Comparison of ENCODE assay signal across 18 cellular contexts in the genomic region with DNA sequence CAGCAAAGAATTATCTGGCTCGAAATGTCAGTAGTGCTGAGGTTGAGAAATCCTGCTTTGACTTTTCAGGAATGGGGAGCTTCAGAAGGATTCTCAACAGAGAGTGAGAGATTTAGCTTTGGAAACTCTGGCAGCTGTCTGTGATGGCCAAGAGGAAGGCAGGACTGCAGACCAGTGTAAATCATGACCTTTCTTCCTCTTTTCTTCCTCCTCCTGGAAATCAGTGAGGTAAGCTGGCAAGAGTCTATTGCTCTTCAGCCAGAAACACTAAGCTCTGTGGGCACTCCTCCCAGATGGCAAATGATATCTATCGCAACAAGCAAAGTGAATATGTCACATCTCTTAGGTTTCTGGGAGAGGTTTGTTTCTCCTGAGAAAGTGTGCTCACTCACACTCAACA. TPM values are rescaled to one million over a fixed set of nuclear protein-coding genes. Genes with fewer than 3 reads are reported as not detected.
DNase-seq lines count a peak whose midpoint lies in the region; ATAC-seq and TF ChIP-seq lines count a peak whose summit lies in the region.
"Had no signal": no experiment of that assay in that cellular context is flagged by ENCODE, and none has a peak within 500 bp of the region (broad histone marks: within the 10 kb centered on the region; RNA-seq: fewer than 3 reads in every experiment).

No MANE protein-coding gene starts in this region.

- H3K9me3 Mint-ChIP-seq in activated naive CD4-positive, alpha-beta T cell treated with anti-CD3 and anti-CD28 coated beads, Interleukin-2, amount 10 ng/mL, durations not matched to agents 7 days and 5 days: peaks cover 7% of the 10 kb centered on the region
- H3K9me3 Mint-ChIP-seq: immature natural killer cell had no signal

- peaks cover 13% of the 10 kb centered on the region for H3K4me1 Mint-ChIP-seq in activated naive CD4-positive, alpha-beta T cell treated with anti-CD3 and anti-CD28 coated beads, Interleukin-2, amount 10 ng/mL, durations not matched to agents 7 days and 5 days
- H3K4me1 Mint-ChIP-seq: immature natural killer cell, mesothelial cell of epicardium had no signal

- ATAC-seq in GM18498 (IDR thresholded peaks at IDR 0.05; ENCODE audit: unreplicated experiment): no peak
- ATAC-seq: T-cell, WTC11 had no signal

- no peak overlapping the region for H3K4me3 ChIP-seq in LNCaP clone FGC (ENCODE audit: low read depth, low read length)
- peak overlapping the region in 1 of 8 donors; percentile 10 for H3K4me3 ChIP-seq in spleen
- no peak overlapping the region for H3K4me3 ChIP-seq in BE2C (ENCODE audit: low read depth, low read length)
- H3K4me3 ChIP-seq: thoracic aorta had no signal

- H3K9me3 ChIP-seq in spleen (no peaks in the 10 kb centered on the region), BE2C (no peaks in the 10 kb centered on the region)
- H3K9me3 ChIP-seq: thoracic aorta had no signal

- TF ChIP-seq CTCF in LNCaP clone FGC (IDR thresholded peaks at IDR 0.05; ENCODE audit: control insufficient read depth, extremely low read depth, insufficient read depth) (no peak), spleen (IDR thresholded peaks at IDR 0.05 in 8 of 11, conservative IDR thresholded peaks at IDR 0.05 in 3 of 11) (no peak), BE2C (IDR thresholded peaks at IDR 0.05; ENCODE audit: low read depth, low read length) (no peak)

- TF ChIP-seq POLR2A in spleen (IDR thresholded peaks at IDR 0.05): no peak

- peaks cover 0 to 59% (median 10%) of the 10 kb centered on the region in 6 donors for H3K4me1 ChIP-seq in spleen
- H3K4me1 ChIP-seq in BE2C: no peaks in the 10 kb centered on the region

- H3K36me3 ChIP-seq in spleen (no peaks in the 10 kb centered on the region), BE2C (no peaks in the 10 kb centered on the region)
- H3K36me3 ChIP-seq: thoracic aorta had no signal

- H3K27ac ChIP-seq in spleen: peak overlapping the region; percentile 7 to 86 (median 78)
- H3K27ac ChIP-seq: C4-2B, thoracic aorta had no signal

- peaks cover 43% of the 10 kb centered on the region for H3K27me3 Mint-ChIP-seq in activated naive CD4-positive, alpha-beta T cell treated with anti-CD3 and anti-CD28 coated beads, Interleukin-2, amount 10 ng/mL, durations not matched to agents 7 days and 5 days
- H3K27me3 Mint-ChIP-seq: T-cell had no signal

- peaks cover 11% of the 10 kb centered on the region for H3K36me3 Mint-ChIP-seq in activated naive CD4-positive, alpha-beta T cell treated with anti-CD3 and anti-CD28 coated beads, Interleukin-2, amount 10 ng/mL, durations not matched to agents 7 days and 5 days
- H3K36me3 Mint-ChIP-seq: mesothelial cell of epicardium, T-cell had no signal

- no peak overlapping the region for H3K4me3 Mint-ChIP-seq in activated naive CD4-positive, alpha-beta T cell treated with anti-CD3 and anti-CD28 coated beads, Interleukin-2, amount 10 ng/mL, durations not matched to agents 7 days and 5 days
- H3K4me3 Mint-ChIP-seq: mesothelial cell of epicardium, T-cell, WTC11 had no signal

- CTCF ChIA-PET in activated naive CD4-positive, alpha-beta T cell treated with anti-CD3 and anti-CD28 coated beads, Interleukin-2, amount 10 ng/mL, durations not matched to agents 7 days and 5 days (lab: Charles Lee): no interaction called here

- H3K27ac Mint-ChIP-seq in activated naive CD4-positive, alpha-beta T cell treated with anti-CD3 and anti-CD28 coated beads, Interleukin-2, amount 10 ng/mL, durations not matched to agents 7 days and 5 days: no peak overlapping the region
- H3K27ac Mint-ChIP-seq: mesothelial cell of epicardium, WTC11 had no signal

- intact Hi-C loops in spleen (cut with DNase I; ENCODE audit: low total_unique reads): no loop called here

- 32 to 51% (median 43%) methylated on average over 2 of the region's 2 CpGs for WGBS in spleen, 5 donors

- H3K27me3 ChIP-seq in spleen (replicated peaks in 1 of 7): no peaks in the 10 kb centered on the region
- no peaks in the 10 kb centered on the region for H3K27me3 ChIP-seq in BE2C

- DNase-seq in LNCaP clone FGC (ENCODE audit: low read depth) (peak; percentile 36), OCI-M1 (lab: John Stamatoyannopoulos, UW) (peak; percentile 18), fibroblast of peridontal ligament (ENCODE audit: extremely low read depth) (peak; percentile 68), spleen (no peak), BE2C (no peak)
- DNase-seq in activated naive CD4-positive, alpha-beta T cell treated with anti-CD3 and anti-CD28 coated beads, Interleukin-2, amount 10 ng/mL, durations not matched to agents 7 days and 5 days: no peak
- DNase-seq: activated CD8-positive, alpha-beta memory T cell treated with anti-CD3 and anti-CD28 coated beads for 24 hours; immature natural killer cell; NCI-H2107; NCI-H748 treated with DMSO at 0.1 percent for 48 hours; occipital lobe; stimulated activated CD4-positive, alpha-beta T cell treated with anti-CD3 and anti-CD28 coated beads, Interleukin-4, amount 100 ng/mL, for 4 hours; T-cell had no signal

RNA-seq across cellular contexts. Expression of gene IL4R, which starts 8.4 kb away (rescaled TPM):
- total RNA-seq in spleen: 100 to 1,000 TPM in 6 of 7 donors, 10 to 100 TPM in 1; 78.0 to 319 (median 215) TPM
- polyA plus RNA-seq in spleen: 10 to 100 TPM; 39.3 to 55.5 (median 48.9) TPM
- 0.28 TPM for polyA plus RNA-seq in BE2C (2012; ENCODE audit: insufficient read depth, insufficient read length, low read depth)

RNA-seq across cellular contexts. Expression of gene NSMCE1, which starts 36.8 kb away (rescaled TPM):
- 10 to 100 TPM; 18.4 to 41.4 (median 31.7) TPM for total RNA-seq in spleen
- polyA plus RNA-seq in spleen: 10 to 100 TPM; 37.9 to 79.0 (median 41.4) TPM
- polyA plus RNA-seq in BE2C (2012; ENCODE audit: insufficient read depth, insufficient read length, low read depth): 158 TPM

Comparison
In these comparisons a context has a peak if more than half of its experiments do, and no peak if none do; other contexts are left out.
1. DNase-seq: peak in LNCaP clone FGC (single experiment), OCI-M1 (single experiment) and fibroblast of peridontal ligament (single experiment); none in spleen (single experiment), BE2C (single experiment) and activated naive CD4-positive, alpha-beta T cell treated with anti-CD3 and anti-CD28 coated beads, Interleukin-2, amount 10 ng/mL, durations not matched to agents 7 days and 5 days (single experiment).